18 cellular contexts compared by ENCODE assay signal in the genomic region with DNA sequence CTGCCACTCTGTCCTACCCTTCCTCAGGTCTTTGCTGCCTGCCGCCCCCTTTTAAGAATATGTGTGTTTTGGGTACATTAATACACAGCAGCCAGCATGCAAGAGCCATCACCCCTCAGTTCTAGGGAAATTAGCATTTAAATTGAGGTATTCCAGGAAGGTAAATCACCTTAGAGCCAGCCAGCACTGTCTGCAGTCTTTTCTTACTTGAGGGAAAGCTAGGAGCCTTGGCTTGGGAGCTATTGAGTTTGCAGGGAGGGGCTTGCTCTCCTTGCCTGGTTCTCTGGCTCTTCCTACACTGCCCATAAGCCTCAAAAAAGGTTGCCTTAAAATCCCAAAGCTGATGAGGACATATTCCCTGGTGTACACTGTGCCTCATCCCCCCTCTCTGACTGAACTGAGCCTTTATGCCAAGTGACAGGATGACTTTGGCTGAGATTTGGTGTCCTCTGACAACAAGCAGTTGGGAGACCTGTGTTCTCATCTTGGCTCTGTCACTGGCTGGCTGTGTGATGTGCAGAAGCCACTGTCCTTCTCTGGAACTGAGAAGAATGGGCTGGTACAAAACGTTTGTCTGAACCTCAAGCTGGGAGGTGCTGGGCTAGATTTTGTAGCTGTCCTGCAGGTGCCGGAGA.
"Had no signal": no experiment of that assay in that cellular context is flagged by ENCODE, and none has a peak within 500 bp of the region (broad histone marks: within the 10 kb centered on the region; RNA-seq: fewer than 3 reads in every experiment).

No MANE protein-coding gene starts in this region.

- H3K4me1 ChIP-seq: heart left ventricle, pancreas had no signal

- H3K4me3 ChIP-seq: coronary artery, heart left ventricle, lung, pancreas had no signal

- ATAC-seq: heart left ventricle, left colon, left ventricle myocardium superior, pancreas, right cardiac atrium had no signal

- H3K27ac ChIP-seq: coronary artery, heart left ventricle, pancreas had no signal

- H3K9me3 ChIP-seq: heart left ventricle, pancreas had no signal

- H3K27me3 ChIP-seq: heart left ventricle, pancreas had no signal

- H3K4me3 Mint-ChIP-seq: naive B cell, nephron had no signal

- H3K36me3 ChIP-seq: heart left ventricle, pancreas had no signal

- H3K9me3 Mint-ChIP-seq: nephron had no signal

- DNase-seq: effector CD4-positive, alpha-beta T cell; foreskin melanocyte; heart left ventricle; hippocampal formation; left colon; left ventricle myocardium superior; mesenchymal stem cell; naive B cell; occipital lobe; pancreas; right cardiac atrium; stimulated activated CD4-positive, alpha-beta T cell treated with anti-CD3 and anti-CD28 coated beads, Interleukin-12 subunit alpha, Interleukin-12 subunit beta, amount 100 ng/mL, for 4 hours; stimulated activated naive CD4-positive, alpha-beta T cell treated with Interleukin-2 at 50 U/mL for 16 hours; trophoblast cell had no signal

- H3K27ac Mint-ChIP-seq: naive B cell, nephron, progenitor cell of endocrine pancreas had no signal

- H3K4me1 Mint-ChIP-seq: nephron had no signal

- H3K36me3 Mint-ChIP-seq: naive B cell had no signal
